ENCODE assay signal across 8 cellular contexts in the genomic region with DNA sequence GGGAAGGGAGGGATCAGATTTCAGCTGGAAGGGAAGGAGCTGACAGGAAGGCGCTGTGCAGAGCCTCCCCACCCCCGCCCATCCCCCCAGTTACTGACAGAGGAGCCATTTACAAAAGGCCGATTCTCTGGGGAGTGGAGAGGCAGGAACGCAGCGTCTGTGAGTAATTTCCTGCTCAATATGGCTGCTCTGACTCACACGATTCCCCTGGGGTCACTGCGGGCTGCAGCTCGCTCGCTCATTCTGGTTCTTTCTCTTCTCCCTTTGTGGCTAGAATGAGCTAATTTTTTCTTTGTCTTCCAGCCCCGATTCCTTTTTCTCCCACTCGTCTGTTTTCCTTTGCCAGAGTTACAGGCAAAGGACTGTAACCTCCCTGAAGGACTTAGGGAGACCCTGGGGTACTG. TPM values are rescaled to one million over a fixed set of nuclear protein-coding genes. Genes with fewer than 3 reads are reported as not detected.
A peak's percentile ranks its signal among the peaks of the same experiment; 100 is the strongest.
DNase-seq lines count a peak whose midpoint lies in the region; ATAC-seq and TF ChIP-seq lines count a peak whose summit lies in the region.

No MANE protein-coding gene starts in this region.

- H3K27ac ChIP-seq in mammary epithelial cell (ENCODE audit: insufficient read depth, low read depth, low read length) (peak overlapping the region; percentile 98), spleen (peak overlapping the region; percentile 83 to 100 (median 98))

- 1% methylated on average over 10 of the region's 11 CpGs for WGBS in mammary epithelial cell (ENCODE audit: low coverage, missing lambda C conversion rate)
- WGBS in spleen, 5 donors, result 0 to 2% (median 1%) methylated on average over 11 of the region's 11 CpGs

- peak overlapping the region; percentile 93 for H3K9ac ChIP-seq in mammary epithelial cell (ENCODE audit: insufficient read depth, low read length)

- H4K20me1 ChIP-seq in mammary epithelial cell (ENCODE audit: insufficient read depth, low read length), result no peaks in the 10 kb centered on the region

- H2AFZ ChIP-seq in mammary epithelial cell (ENCODE audit: low read depth, low read length), result no peak overlapping the region

- peak; percentile 92 for DNase-seq in NCI-H2107 (lab: John Stamatoyannopoulos, UW)
- DNase-seq in mammary epithelial cell, result peak; percentile 99
- peak; percentile 89 for DNase-seq in iPS-NIHi7 (ENCODE audit: extremely low spot score)
- peak; percentile 91 for DNase-seq in spleen
- no peak for DNase-seq in NCI-H146 (lab: John Stamatoyannopoulos, UW)

- H3K9me3 ChIP-seq in mammary epithelial cell (replicated peaks; ENCODE audit: insufficient read depth, low read length), result no peaks in the 10 kb centered on the region
- no peaks in the 10 kb centered on the region for H3K9me3 ChIP-seq in spleen

- H3K4me3 ChIP-seq in WI38 (ENCODE audit: low read depth, low read length) (peak overlapping the region; percentile 60), mammary epithelial cell (replicated peaks in 1 of 3; ENCODE audit: insufficient read depth in 1 of 3, low read depth in 2 of 3, low read length in 3 of 3) (peak overlapping the region; percentile 17 to 39 (median 32)), spleen (peak overlapping the region; percentile 9 to 68 (median 40))

- in situ Hi-C loops in mammary epithelial cell (cut with MboI; ENCODE audit: low sequenced_read_pairs in 2 of 2), result loop anchor here (5.0 to 25.0 kb wide), 3 partner anchors 347 to 647 kb away; partner anchors contain the start of gene C9orf50 (in 1 of the 2)

- intact Hi-C loops in mammary epithelial cell (cut with micrococcal nuclease) (loop anchor here (1.0 to 10.0 kb wide), 9 partner anchors 28 to 471 kb away; no protein-coding TSS in a partner anchor), spleen (cut with DNase I; ENCODE audit: low total_unique reads) (loop anchor here (2.0 kb wide), 1 partner anchor 471 kb away; no protein-coding TSS in a partner anchor)

- peak in 1 of 3 donors; percentile 46 for TF ChIP-seq POLR2A in spleen (IDR thresholded peaks at IDR 0.05)

- H3K36me3 ChIP-seq in mammary epithelial cell (ENCODE audit: insufficient read depth, low read length) (no peaks in the 10 kb centered on the region), spleen (peaks cover 0 to 69% (median 32%) of the 10 kb centered on the region in 6 donors)

- H3K79me2 ChIP-seq in mammary epithelial cell (ENCODE audit: insufficient read depth, low read length), result peaks cover 20% of the 10 kb centered on the region

- dilution Hi-C loops in mammary epithelial cell (cut with HindIII; ENCODE audit: low sequenced_read_pairs), result no loop called here

- ATAC-seq in GM18502 (IDR thresholded peaks at IDR 0.05; ENCODE audit: poor library complexity, unreplicated experiment) (peak; percentile 70), HG03025 (IDR thresholded peaks at IDR 0.05; ENCODE audit: low FRiP score, unreplicated experiment) (peak; percentile 41)

- peak overlapping the region; percentile 92 for H3K4me2 ChIP-seq in mammary epithelial cell (ENCODE audit: insufficient read depth, low read depth, low read length)

- TF ChIP-seq CTCF in WI38 (IDR thresholded peaks at IDR 0.05; ENCODE audit: low read depth, low read length) (no peak), mammary epithelial cell (conservative IDR thresholded peaks at IDR 0.05 in 1 of 2, IDR thresholded peaks at IDR 0.05 in 1 of 2; ENCODE audit: extremely low read depth in 1 of 2, insufficient read depth in 1 of 2, low read depth in 1 of 2, low read length in 2 of 2) (no peak), spleen (IDR thresholded peaks at IDR 0.05 in 8 of 11, conservative IDR thresholded peaks at IDR 0.05 in 3 of 11) (no peak)

- H3K4me1 ChIP-seq in mammary epithelial cell (ENCODE audit: insufficient read depth, low read length), result peaks cover 52% of the 10 kb centered on the region
- H3K4me1 ChIP-seq in spleen, result peaks cover 39 to 94% (median 79%) of the 10 kb centered on the region in 6 donors

- no peaks in the 10 kb centered on the region for H3K27me3 ChIP-seq in mammary epithelial cell (ENCODE audit: insufficient read depth, low read length)
- no peaks in the 10 kb centered on the region for H3K27me3 ChIP-seq in spleen (replicated peaks in 1 of 7)

- BruUV-seq in mammary epithelial cell (replicated peaks; lab: Mats Ljungman, UMichigan), result no TSS peak

- CTCF ChIA-PET in mammary epithelial cell (lab: Charles Lee; ENCODE audit: low non-redundant PET), result interaction anchor here (0.6 to 1.4 kb wide), 5 partner anchors 34 to 484 kb away, joined by 4 to 11 read pairs (median 5); no protein-coding TSS in a partner anchor

RNA-seq across cellular contexts. Expression of gene PTPA, which starts 28.8 kb away (rescaled TPM):
- total RNA-seq in mammary epithelial cell (100 to 1,000 TPM in 1 of 2 donors, 10 to 100 TPM in 1; 73.7 to 122 TPM), spleen (100 to 1,000 TPM in 3 of 7 donors, 10 to 100 TPM in 4; 71.5 to 107 (median 88.9) TPM)
- polyA plus RNA-seq in mammary epithelial cell (120 TPM), spleen (100 to 1,000 TPM in 1 of 3 donors, 10 to 100 TPM in 2; 38.8 to 104 (median 65.4) TPM)
- 218 TPM for polyA minus RNA-seq in mammary epithelial cell

RNA-seq across cellular contexts. Expression of gene CRAT, which starts 29.4 kb away (rescaled TPM):
- 10 to 100 TPM; 11.1 to 17.7 TPM for total RNA-seq in mammary epithelial cell
- 2.5 TPM for polyA plus RNA-seq in mammary epithelial cell
- polyA minus RNA-seq in mammary epithelial cell, result 0.52 TPM
- total RNA-seq in spleen, result 10 to 100 TPM; 14.9 to 32.3 (median 23.9) TPM
- 10 to 100 TPM in 1 of 3 donors, 1 to 10 TPM in 2; 5.7 to 11.8 (median 7.1) TPM for polyA plus RNA-seq in spleen

RNA-seq across cellular contexts. Expression of gene IER5L, which starts 38.1 kb away (rescaled TPM):
- 10 to 100 TPM; 13.5 to 34.2 TPM for total RNA-seq in mammary epithelial cell
- polyA plus RNA-seq in mammary epithelial cell, result 7.0 TPM
- polyA minus RNA-seq in mammary epithelial cell, result 1.4 TPM
- 10 to 100 TPM in 2 of 7 donors, 1 to 10 TPM in 5; 3.9 to 10.4 (median 8.7) TPM for total RNA-seq in spleen
- 10 to 100 TPM in 1 of 3 donors, 1 to 10 TPM in 2; 6.9 to 14.0 (median 7.7) TPM for polyA plus RNA-seq in spleen

RNA-seq across cellular contexts. Expression of gene DOLPP1, which starts 59.1 kb away (rescaled TPM):
- total RNA-seq in mammary epithelial cell (10 to 100 TPM; 11.3 to 20.1 TPM), spleen (10 to 100 TPM in 2 of 7 donors, 1 to 10 TPM in 5; 6.0 to 10.1 (median 9.0) TPM)
- polyA plus RNA-seq in mammary epithelial cell (16.8 TPM), spleen (1 to 10 TPM; 4.8 to 8.0 (median 5.1) TPM)
- polyA minus RNA-seq in mammary epithelial cell, result 17.3 TPM
